In the genomic region with DNA sequence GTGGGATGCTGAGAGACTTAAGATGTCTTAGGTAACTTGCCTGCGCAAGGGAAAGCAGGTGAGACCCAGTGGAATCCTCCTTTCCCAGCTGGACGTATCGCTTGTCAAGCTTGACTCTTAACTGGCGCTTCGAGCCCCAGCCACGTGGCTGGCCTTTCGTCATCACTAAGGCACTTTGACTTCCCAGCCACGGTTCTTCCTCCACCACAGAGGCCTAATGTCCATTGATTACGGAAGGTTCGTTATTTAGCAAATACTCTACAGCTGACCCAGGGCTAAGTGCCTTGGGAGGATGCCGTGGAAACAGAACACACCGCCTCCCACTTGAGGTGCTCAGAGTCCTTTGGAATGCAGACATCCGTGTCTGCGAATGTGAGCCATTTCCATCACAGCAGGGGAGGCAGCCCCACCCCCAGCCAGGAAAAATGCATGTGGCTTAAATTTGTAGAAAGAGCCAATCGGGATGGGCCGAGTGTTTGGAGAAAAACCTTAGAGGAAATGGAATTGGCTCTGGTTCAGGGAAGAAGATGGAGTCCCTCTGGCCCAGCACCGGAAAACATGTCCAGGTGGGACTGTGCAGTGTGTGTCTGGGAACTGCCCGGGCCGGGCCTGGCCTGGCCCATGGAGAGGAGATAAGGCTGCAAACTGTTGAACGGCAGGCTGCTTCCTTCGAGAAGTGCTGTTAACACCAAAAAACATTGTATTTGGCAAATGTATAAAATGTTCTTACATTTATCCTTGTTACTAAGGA, we compare ENCODE assay signal across 9 cellular contexts.
A peak's percentile ranks its signal among the peaks of the same experiment; 100 is the strongest.
DNase-seq lines count a peak whose midpoint lies in the region; ATAC-seq and TF ChIP-seq lines count a peak whose summit lies in the region.
"Had no signal": no experiment of that assay in that cellular context is flagged by ENCODE, and none has a peak within 500 bp of the region (broad histone marks: within the 10 kb centered on the region; RNA-seq: fewer than 3 reads in every experiment).

No MANE protein-coding gene starts in this region.

- TF ChIP-seq CTCF in gastroesophageal sphincter (IDR thresholded peaks at IDR 0.05) (no peak), spleen (IDR thresholded peaks at IDR 0.05 in 8 of 11, conservative IDR thresholded peaks at IDR 0.05 in 3 of 11) (no peak)

- no peak overlapping the region for H3K27ac Mint-ChIP-seq in T-helper 2 cell treated with Interferon-gamma antibody and Interleukin-4, amounts not matched to agents 5 μg/mL and 100 μg/mL, for 36 hours

- H3K4me3 ChIP-seq in NT2/D1 (ENCODE audit: insufficient read length, low read depth) (no peak overlapping the region), gastroesophageal sphincter (no peak overlapping the region), spleen (peak overlapping the region in 1 of 8 donors; percentile 77)

- peaks cover 46% of the 10 kb centered on the region for H3K4me1 Mint-ChIP-seq in T-helper 2 cell treated with Interferon-gamma antibody and Interleukin-4, amounts not matched to agents 5 μg/mL and 100 μg/mL, for 36 hours (ENCODE audit: low read depth)

- no peak for DNase-seq in T-helper 2 cell treated with Interferon-gamma antibody and Interleukin-4, amounts not matched to agents 5 μg/mL and 100 μg/mL, for 36 hours (ENCODE audit: low spot score)
- DNase-seq in T-helper 2 cell (no peak), NT2/D1 (ENCODE audit: low read depth, low spot score) (peak; percentile 83), spleen (no peak), NCI-H2196 (lab: John Stamatoyannopoulos, UW; ENCODE audit: unreplicated experiment) (no peak)
- no peak for DNase-seq in stimulated activated CD8-positive, alpha-beta memory T cell treated with anti-CD3 and anti-CD28 coated beads, Interleukin-4, amount 100 ng/mL, for 48 hours
- DNase-seq: RPMI8226 had no signal

- ATAC-seq in gastroesophageal sphincter: no peak
- ATAC-seq in HG03457 (IDR thresholded peaks at IDR 0.05; ENCODE audit: unreplicated experiment): no peak

- H3K9me3 ChIP-seq in NT2/D1 (ENCODE audit: insufficient read depth, low read length) (peaks cover 31% of the 10 kb centered on the region), gastroesophageal sphincter (no peaks in the 10 kb centered on the region), spleen (no peaks in the 10 kb centered on the region)

- no peak overlapping the region for H3K9ac ChIP-seq in NT2/D1 (ENCODE audit: insufficient read length, low read depth)

- H3K9me3 Mint-ChIP-seq in T-helper 2 cell treated with Interferon-gamma antibody and Interleukin-4, amounts not matched to agents 5 μg/mL and 100 μg/mL, for 36 hours: no peaks in the 10 kb centered on the region

- H3K36me3 ChIP-seq in NT2/D1 (ENCODE audit: insufficient read depth, insufficient read length, low read length) (peaks cover 19% of the 10 kb centered on the region), gastroesophageal sphincter (no peaks in the 10 kb centered on the region), spleen (peaks cover 0 to 79% (median 17%) of the 10 kb centered on the region in 6 donors)

- intact Hi-C loops in spleen (cut with DNase I; ENCODE audit: low total_unique reads): no loop called here

- H3K27me3 ChIP-seq in NT2/D1 (ENCODE audit: insufficient read depth, insufficient read length): no peaks in the 10 kb centered on the region
- no peaks in the 10 kb centered on the region for H3K27me3 ChIP-seq in gastroesophageal sphincter
- no peaks in the 10 kb centered on the region for H3K27me3 ChIP-seq in spleen (replicated peaks in 1 of 7)

- H3K27ac ChIP-seq in gastroesophageal sphincter (peak overlapping the region in 3 of 4 donors; percentile 22 to 90 (median 89)), spleen (peak overlapping the region; percentile 19 to 94 (median 88))

- peaks cover 9% of the 10 kb centered on the region for H3K4me1 ChIP-seq in NT2/D1 (ENCODE audit: insufficient read depth, insufficient read length)
- H3K4me1 ChIP-seq in gastroesophageal sphincter: peaks cover 6 to 67% (median 12%) of the 10 kb centered on the region in 3 donors
- peaks cover 18 to 84% (median 66%) of the 10 kb centered on the region in 6 donors for H3K4me1 ChIP-seq in spleen

- 60 to 63% methylated on average over 13 to 18 of the region's 21 CpGs for WGBS in gastroesophageal sphincter (ENCODE audit: low coverage in 1 of 2), 2 donors
- 70 to 83% (median 79%) methylated on average over 21 of the region's 21 CpGs for WGBS in spleen, 5 donors

- H3K4me3 Mint-ChIP-seq in T-helper 2 cell treated with Interferon-gamma antibody and Interleukin-4, amounts not matched to agents 5 μg/mL and 100 μg/mL, for 36 hours: peak overlapping the region; percentile 88

- no peak for TF ChIP-seq EP300 in gastroesophageal sphincter (IDR thresholded peaks at IDR 0.05)

- H3K27me3 Mint-ChIP-seq in T-helper 2 cell treated with Interferon-gamma antibody and Interleukin-4, amounts not matched to agents 5 μg/mL and 100 μg/mL, for 36 hours (ENCODE audit: low read depth): no peaks in the 10 kb centered on the region

- H3K36me3 Mint-ChIP-seq in T-helper 2 cell treated with Interferon-gamma antibody and Interleukin-4, amounts not matched to agents 5 μg/mL and 100 μg/mL, for 36 hours (ENCODE audit: low read depth): peaks cover 70% of the 10 kb centered on the region

- no peak for TF ChIP-seq POLR2A in gastroesophageal sphincter (IDR thresholded peaks at IDR 0.05)
- no peak for TF ChIP-seq POLR2A in spleen (IDR thresholded peaks at IDR 0.05)
